In genomic region chr7:134450296-134451000, GRCh38 we compare ENCODE assay signal across 26 cellular contexts. TPM values are rescaled to one million over a fixed set of nuclear protein-coding genes. Genes with fewer than 3 reads are reported as not detected.
DNase-seq lines count a peak whose midpoint lies in the region; ATAC-seq lines count a peak whose summit lies in the region.
"Had no signal": no experiment of that assay in that cellular context is flagged by ENCODE, and none has a peak within 500 bp of the region (broad histone marks: within the 10 kb centered on the region; RNA-seq: fewer than 3 reads in every experiment).

No MANE protein-coding gene starts in this region.

- no peak overlapping the region for H4K8ac ChIP-seq in mesenchymal stem cell (ENCODE audit: low read length)

- DNase-seq in Right ventricle myocardium superior (no peak), cardiac septum (ENCODE audit: low spot score) (no peak), SHP77 (lab: John Stamatoyannopoulos, UW) (peak; percentile 60 to 84), mesenchymal stem cell (peak; percentile 34), NCI-H748 treated with DMSO at 0.1 percent for 48 hours (lab: John Stamatoyannopoulos, UW) (no peak), HuH-7.5 (ENCODE audit: low spot score) (no peak), NCI-H2171 (lab: John Stamatoyannopoulos, UW) (no peak)
- DNase-seq: activated CD4-positive, alpha-beta T cell treated with anti-CD3 and anti-CD28 coated beads, Interleukin-2, amount 50 U/mL, for 48 hours; activated naive CD4-positive, alpha-beta T cell treated with anti-CD3 and anti-CD28 coated beads, Interleukin-2, amount 10 ng/mL, durations not matched to agents 7 days and 5 days; activated T-cell treated with anti-CD3 and anti-CD28 coated beads, Interleukin-2, amount 50 U/mL, for 4 hours; CD8-positive, alpha-beta T cell; endodermal cell; NCI-H1048; NCI-H2029; NCI-H524 treated with DMSO at 0.1 percent for 48 hours; OCI-M1; ovary; sigmoid colon; stimulated activated CD4-positive, alpha-beta T cell treated with anti-CD3 and anti-CD28 coated beads, Interleukin-2, amount 100 ng/mL, for 24 hours; T-helper 2 cell; upper lobe of left lung; WERI-Rb-1 had no signal

- peaks cover 45% of the 10 kb centered on the region for H3K4me1 ChIP-seq in mesenchymal stem cell (ENCODE audit: control insufficient read depth, insufficient read depth, low read depth, low read length)
- H3K4me1 ChIP-seq: ascending aorta had no signal

- no peaks in the 10 kb centered on the region for H3K9me3 ChIP-seq in mesenchymal stem cell (ENCODE audit: control insufficient read depth, low read length)
- H3K9me3 ChIP-seq: ascending aorta, ovary, sigmoid colon, upper lobe of left lung had no signal

- H2BK120ac ChIP-seq in mesenchymal stem cell (ENCODE audit: low read depth, low read length) = no peak overlapping the region

- H3K4ac ChIP-seq in mesenchymal stem cell (ENCODE audit: low read depth in 1 of 2, low read length in 2 of 2) = no peak overlapping the region

- H2AK5ac ChIP-seq in mesenchymal stem cell (ENCODE audit: low read length, severe bottlenecking) = peak overlapping the region; percentile 53

- no peak overlapping the region for H4K91ac ChIP-seq in mesenchymal stem cell (ENCODE audit: low read length)

- H3K4me2 ChIP-seq in mesenchymal stem cell (ENCODE audit: low read length, poor library complexity, severe bottlenecking) = no peak overlapping the region

- H2BK15ac ChIP-seq in mesenchymal stem cell (ENCODE audit: low read depth, poor library complexity, severe bottlenecking) = no peak overlapping the region

- no peak overlapping the region for H3K27ac ChIP-seq in mesenchymal stem cell (ENCODE audit: low read length, poor library complexity, severe bottlenecking)
- H3K27ac ChIP-seq: ascending aorta, ovary, sigmoid colon, upper lobe of left lung, WERI-Rb-1 had no signal

- no peak overlapping the region for H3K23ac ChIP-seq in mesenchymal stem cell (ENCODE audit: low read length in 2 of 2)

- no peak overlapping the region for H2BK5ac ChIP-seq in mesenchymal stem cell (ENCODE audit: low read depth, low read length, poor library complexity, severe bottlenecking)

- peak; percentile 27 for ATAC-seq in Right ventricle myocardium superior (ENCODE audit: poor library complexity)
- ATAC-seq in HG02840 (IDR thresholded peaks at IDR 0.05; ENCODE audit: low FRiP score, unreplicated experiment) = no peak
- ATAC-seq: activated T-cell treated with anti-CD3 and anti-CD28 coated beads, Interleukin-2, amount 50 U/mL, for 4 hours; CD8-positive, alpha-beta T cell; K562 had no signal

- no peak overlapping the region for H2BK12ac ChIP-seq in mesenchymal stem cell (ENCODE audit: low read length in 2 of 2)

- no peak overlapping the region for H2AFZ ChIP-seq in mesenchymal stem cell (ENCODE audit: low read depth, low read length)

- WGBS in mesenchymal stem cell = 88% methylated on average over 14 of the region's 14 CpGs

- peaks cover 54 to 91% of the 10 kb centered on the region in 2 experiments for H3K36me3 ChIP-seq in mesenchymal stem cell (ENCODE audit: control insufficient read depth in 1 of 2, insufficient read depth in 2 of 2, low read depth in 1 of 2, low read length in 2 of 2)
- H3K36me3 ChIP-seq: ovary had no signal

- H3K79me1 ChIP-seq in mesenchymal stem cell (replicated peaks; ENCODE audit: low read length, poor library complexity, severe bottlenecking) = peaks cover 26% of the 10 kb centered on the region

- H3K4me3 ChIP-seq in mesenchymal stem cell (ENCODE audit: insufficient read depth in 1 of 2, low read depth in 1 of 2, low read length in 2 of 2) = no peak overlapping the region
- H3K4me3 ChIP-seq: ascending aorta, K562, lung, ovary, sigmoid colon, upper lobe of left lung had no signal

- H3K9ac ChIP-seq in mesenchymal stem cell (ENCODE audit: low read length) = no peak overlapping the region

- intact Hi-C loops in Right ventricle myocardium superior (cut with DNase I) = no loop called here
- intact Hi-C loops in cardiac septum (cut with DNase I) = no loop called here

- peak overlapping the region in 1 of 2 experiments; percentile 28 for H3K18ac ChIP-seq in mesenchymal stem cell (ENCODE audit: low read depth in 1 of 2, low read length in 2 of 2)

- H3K14ac ChIP-seq in mesenchymal stem cell (ENCODE audit: low read length in 2 of 2) = no peak overlapping the region

- H3K27me3 ChIP-seq in mesenchymal stem cell (ENCODE audit: control insufficient read depth in 1 of 2, insufficient read depth in 1 of 2, low read length in 2 of 2) = no peaks in the 10 kb centered on the region
- H3K27me3 ChIP-seq: ascending aorta, ovary, sigmoid colon, upper lobe of left lung had no signal

RNA-seq across cellular contexts. Expression of gene AKR1B1, which starts 8.5 kb away (rescaled TPM):
- total RNA-seq in Right ventricle myocardium superior (208 TPM), cardiac septum (193 TPM)
- 236 TPM for polyA plus RNA-seq in mesenchymal stem cell (2013, experiment 1 of 2)
- polyA plus RNA-seq in mesenchymal stem cell (2013, experiment 2 of 2) = 247 TPM

Comparison
In these comparisons a context has a peak if more than half of its experiments do, and no peak if none do; other contexts are left out.
1. DNase-seq: peak in SHP77 (2 of 2) and mesenchymal stem cell (single experiment); none in Right ventricle myocardium superior (single experiment), cardiac septum (single experiment), NCI-H748 treated with DMSO at 0.1 percent for 48 hours (single experiment), HuH-7.5 (single experiment) and NCI-H2171 (single experiment).